Comparison of ENCODE assay signal across 24 cellular contexts in the genomic region with DNA sequence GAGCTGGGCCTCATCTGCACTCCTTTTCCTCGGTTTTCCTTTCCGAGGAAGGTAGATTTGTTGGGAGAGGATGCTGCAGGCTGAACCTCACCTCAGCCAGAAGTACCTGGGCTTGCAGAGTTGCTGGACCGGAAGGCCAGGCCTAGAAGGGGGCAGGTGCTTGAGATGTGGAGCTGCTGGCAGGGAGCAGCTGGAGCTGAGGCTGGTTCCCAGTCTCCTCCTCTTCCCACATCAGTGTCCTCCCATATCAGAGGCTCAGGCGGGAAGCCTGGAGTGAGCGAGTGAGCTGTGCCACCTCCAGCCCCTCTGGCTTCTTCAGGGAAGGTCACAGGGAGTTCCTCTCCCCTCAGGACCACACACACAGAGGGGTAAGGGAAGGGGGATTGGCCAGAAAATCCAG.
DNase-seq lines count a peak whose midpoint lies in the region; ATAC-seq and TF ChIP-seq lines count a peak whose summit lies in the region.
"Had no signal": no experiment of that assay in that cellular context is flagged by ENCODE, and none has a peak within 500 bp of the region (broad histone marks: within the 10 kb centered on the region; RNA-seq: fewer than 3 reads in every experiment).

No MANE protein-coding gene starts in this region.

- intact Hi-C loops in sciatic nerve (cut with DNase I) = no loop called here
- intact Hi-C loops in naive thymus-derived CD4-positive, alpha-beta T cell (cut with micrococcal nuclease) = no loop called here

- no peak overlapping the region for H3K4me3 Mint-ChIP-seq in glutamatergic neuron (ENCODE audit: unreplicated experiment)
- H3K4me3 Mint-ChIP-seq in naive thymus-derived CD4-positive, alpha-beta T cell = no peak overlapping the region
- H3K4me3 Mint-ChIP-seq: CD8-positive, alpha-beta memory T cell; dendritic cell treated with granulocyte-macrophage colony-stimulating factor and Interleukin-4, amounts not matched to agents 40 ng/mL and 50 ng/mL, for 4 days; type B pancreatic cell had no signal

- H3K9me3 ChIP-seq in BLaER1 = no peaks in the 10 kb centered on the region
- H3K9me3 ChIP-seq in naive thymus-derived CD4-positive, alpha-beta T cell (ENCODE audit: control insufficient read depth in 2 of 3, low read length in 3 of 3) = no peaks in the 10 kb centered on the region
- H3K9me3 ChIP-seq: adrenal gland, heart left ventricle, left lung, stomach had no signal

- peak overlapping the region; percentile 88 for H3K4me2 ChIP-seq in BLaER1
- H3K4me2 ChIP-seq: PC-9, smooth muscle cell had no signal

- peaks cover 3% of the 10 kb centered on the region for H3K27me3 Mint-ChIP-seq in glutamatergic neuron (ENCODE audit: unreplicated experiment)
- peaks cover 0 to 25% (median 3%) of the 10 kb centered on the region in 5 donors for H3K27me3 Mint-ChIP-seq in naive thymus-derived CD4-positive, alpha-beta T cell
- H3K27me3 Mint-ChIP-seq: type B pancreatic cell had no signal

- peak overlapping the region; percentile 37; the same call in 1 of the 2 replicates for H3K27ac ChIP-seq in BLaER1
- no peak overlapping the region for H3K27ac ChIP-seq in naive thymus-derived CD4-positive, alpha-beta T cell (ENCODE audit: low read depth, low read length)
- H3K27ac ChIP-seq: adrenal gland, heart left ventricle, left lung, PC-9, stomach had no signal

- H3K36me3 ChIP-seq in BLaER1 = no peaks in the 10 kb centered on the region
- H3K36me3 ChIP-seq in naive thymus-derived CD4-positive, alpha-beta T cell (ENCODE audit: control insufficient read depth in 2 of 3, insufficient read depth in 3 of 3, low read length in 3 of 3) = no peaks in the 10 kb centered on the region
- H3K36me3 ChIP-seq: adrenal gland, heart left ventricle, left lung, stomach had no signal

- POLR2A ChIA-PET in naive thymus-derived CD4-positive, alpha-beta T cell (lab: Charles Lee) = no interaction called here

- ATAC-seq in sciatic nerve = no peak
- ATAC-seq in naive thymus-derived CD4-positive, alpha-beta T cell = no peak
- ATAC-seq in GM18873 (IDR thresholded peaks at IDR 0.05; ENCODE audit: low FRiP score, unreplicated experiment) = no peak
- ATAC-seq: heart left ventricle, HepG2, left lung had no signal

- no peak overlapping the region for H3K27ac Mint-ChIP-seq in glutamatergic neuron (ENCODE audit: unreplicated experiment)
- H3K27ac Mint-ChIP-seq in naive thymus-derived CD4-positive, alpha-beta T cell = no peak overlapping the region
- H3K27ac Mint-ChIP-seq: CD8-positive, alpha-beta memory T cell; dendritic cell treated with granulocyte-macrophage colony-stimulating factor and Interleukin-4, amounts not matched to agents 40 ng/mL and 50 ng/mL, for 4 days; type B pancreatic cell had no signal

- no peak overlapping the region for H3K4me3 ChIP-seq in BLaER1
- H3K4me3 ChIP-seq in naive thymus-derived CD4-positive, alpha-beta T cell (ENCODE audit: low read length) = no peak overlapping the region
- H3K4me3 ChIP-seq: adrenal gland, heart left ventricle, left lung, PC-9, smooth muscle cell, stomach had no signal

- peaks cover 5% of the 10 kb centered on the region for H3K9me3 Mint-ChIP-seq in glutamatergic neuron (ENCODE audit: unreplicated experiment)
- no peaks in the 10 kb centered on the region for H3K9me3 Mint-ChIP-seq in naive thymus-derived CD4-positive, alpha-beta T cell
- H3K9me3 Mint-ChIP-seq: CD8-positive, alpha-beta memory T cell; dendritic cell treated with granulocyte-macrophage colony-stimulating factor and Interleukin-4, amounts not matched to agents 40 ng/mL and 50 ng/mL, for 4 days; type B pancreatic cell had no signal

- H3K4me1 Mint-ChIP-seq in glutamatergic neuron (ENCODE audit: low read depth, unreplicated experiment) = peaks cover 14% of the 10 kb centered on the region
- peaks cover 0 to 5% (median 0%) of the 10 kb centered on the region in 7 donors for H3K4me1 Mint-ChIP-seq in naive thymus-derived CD4-positive, alpha-beta T cell
- H3K4me1 Mint-ChIP-seq: CD8-positive, alpha-beta memory T cell had no signal

- CTCF ChIA-PET in naive thymus-derived CD4-positive, alpha-beta T cell (lab: Charles Lee) = no interaction called here

- TF ChIP-seq CTCF in glutamatergic neuron (IDR thresholded peaks at IDR 0.05; ENCODE audit: partially characterized antibody, unreplicated experiment) = no peak

- no peaks in the 10 kb centered on the region for H3K27me3 ChIP-seq in BLaER1
- H3K27me3 ChIP-seq in naive thymus-derived CD4-positive, alpha-beta T cell (ENCODE audit: control insufficient read depth in 2 of 2, insufficient read depth in 2 of 2, low read length in 2 of 2) = no peaks in the 10 kb centered on the region
- H3K27me3 ChIP-seq: adrenal gland, heart left ventricle, left lung, stomach had no signal

- DNase-seq in COR-L47 (lab: John Stamatoyannopoulos, UW) (peak; percentile 15), NCI-H345 treated with DMSO at 0.1 percent for 48 hours (lab: John Stamatoyannopoulos, UW; ENCODE audit: unreplicated experiment) (peak; percentile 11), glutamatergic neuron (peak; percentile 12), sciatic nerve (ENCODE audit: low spot score) (no peak), NCI-H187 treated with DMSO at 0.1 percent for 48 hours (lab: John Stamatoyannopoulos, UW) (no peak)
- DNase-seq in naive thymus-derived CD4-positive, alpha-beta T cell = no peak
- DNase-seq: activated CD4-positive, alpha-beta T cell treated with anti-CD3 and anti-CD28 coated beads, Interleukin-2, amount 50 U/mL, for 1 hour; activated CD8-positive, alpha-beta memory T cell treated with anti-CD3 and anti-CD28 coated beads, Interleukin-2, amount 50 U/mL, for 48 hours; activated gamma-delta T cell; CD8-positive, alpha-beta memory T cell; heart left ventricle; NCI-H1694; PC-9; stimulated activated CD4-positive, alpha-beta T cell treated with anti-CD3 and anti-CD28 coated beads, Interleukin-4, amount 100 ng/mL, for 24 hours; stomach; T-helper 2 cell had no signal

- 0 out of 2 replicates have a peak overlapping the region, but pooled peaks have one; percentile 23 for H3K9ac ChIP-seq in BLaER1

- no peaks in the 10 kb centered on the region for H4K20me1 ChIP-seq in BLaER1

- H3K36me3 Mint-ChIP-seq in glutamatergic neuron (ENCODE audit: unreplicated experiment) = peaks cover under 1% of the 10 kb centered on the region
- no peaks in the 10 kb centered on the region for H3K36me3 Mint-ChIP-seq in naive thymus-derived CD4-positive, alpha-beta T cell
- H3K36me3 Mint-ChIP-seq: CD8-positive, alpha-beta memory T cell; type B pancreatic cell had no signal

- peaks cover 51% of the 10 kb centered on the region for H3K4me1 ChIP-seq in BLaER1
- H3K4me1 ChIP-seq in naive thymus-derived CD4-positive, alpha-beta T cell (ENCODE audit: control insufficient read depth in 2 of 2, insufficient read depth in 2 of 2, low read length in 2 of 2) = no peaks in the 10 kb centered on the region
- H3K4me1 ChIP-seq: left lung had no signal

Comparison
In these comparisons a context has a peak if more than half of its experiments do, and no peak if none do; other contexts are left out.
1. DNase-seq: peak in COR-L47 (single experiment), NCI-H345 treated with DMSO at 0.1 percent for 48 hours (single experiment) and glutamatergic neuron (single experiment); none in sciatic nerve (single experiment), naive thymus-derived CD4-positive, alpha-beta T cell (0 of 9) and NCI-H187 treated with DMSO at 0.1 percent for 48 hours (single experiment).